ENCODE assay signal across 19 cellular contexts in genomic region chrX:38632516-38632915, GRCh38.
"Had no signal": no experiment of that assay in that cellular context is flagged by ENCODE, and none has a peak within 500 bp of the region (broad histone marks: within the 10 kb centered on the region; RNA-seq: fewer than 3 reads in every experiment).

No MANE protein-coding gene starts in this region.

- H3K4me3 ChIP-seq: SK-N-MC, testis had no signal

- H3K9me3 ChIP-seq: esophagus muscularis mucosa, neutrophil, testis had no signal

- H3K9me3 Mint-ChIP-seq: activated B cell treated with CpG ODN at 0.5 μM for 24 hours; activated T-cell treated with anti-CD3 and anti-CD28 coated beads, Interleukin-2, amount 50 U/mL, for 24 hours; T-helper 1 cell treated with Interleukin-12 subunit alpha and Interleukin-12 subunit beta and Interleukin-4 antibody, amounts not matched to agents 30 μg/mL and 1 μg/mL, for 36 hours had no signal

- H3K4me1 ChIP-seq: esophagus muscularis mucosa, testis had no signal

- H3K27ac ChIP-seq: esophagus muscularis mucosa, neutrophil, SK-N-MC, testis had no signal

- ATAC-seq: left colon; sciatic nerve; stimulated activated naive CD8-positive, alpha-beta T cell treated with anti-CD3 and anti-CD28 coated beads, Interleukin-15, Interleukin-2, amounts not matched to agents 100 U/mL and 50 U/mL, for 24 hours had no signal

- H3K27me3 Mint-ChIP-seq: activated B cell treated with CpG ODN at 0.5 μM for 24 hours; activated naive CD8-positive, alpha-beta T cell treated with anti-CD3 and anti-CD28 coated beads, Interleukin-2, amount 10 ng/mL, durations not matched to agents 7 days and 5 days; progenitor cell of endocrine pancreas had no signal

- H3K4me3 Mint-ChIP-seq: activated B cell treated with CpG ODN at 0.5 μM for 24 hours; activated naive CD8-positive, alpha-beta T cell treated with anti-CD3 and anti-CD28 coated beads, Interleukin-2, amount 10 ng/mL, durations not matched to agents 7 days and 5 days; activated T-cell treated with anti-CD3 and anti-CD28 coated beads, Interleukin-2, amount 50 U/mL, for 24 hours; T-helper 1 cell treated with Interleukin-12 subunit alpha and Interleukin-12 subunit beta and Interleukin-4 antibody, amounts not matched to agents 30 μg/mL and 1 μg/mL, for 36 hours had no signal

- H3K27ac Mint-ChIP-seq: activated B cell treated with CpG ODN at 0.5 μM for 24 hours; activated naive CD8-positive, alpha-beta T cell treated with anti-CD3 and anti-CD28 coated beads, Interleukin-2, amount 10 ng/mL, durations not matched to agents 7 days and 5 days; activated T-cell treated with anti-CD3 and anti-CD28 coated beads, Interleukin-2, amount 50 U/mL, for 24 hours; progenitor cell of endocrine pancreas; T-helper 1 cell treated with Interleukin-12 subunit alpha and Interleukin-12 subunit beta and Interleukin-4 antibody, amounts not matched to agents 30 μg/mL and 1 μg/mL, for 36 hours had no signal

- DNase-seq: activated B cell treated with CpG ODN at 0.5 μM for 24 hours; activated CD4-positive, alpha-beta T cell treated with anti-CD3 and anti-CD28 coated beads, Interleukin-2, amount 50 U/mL, for 1 hour; activated gamma-delta T cell; activated naive CD8-positive, alpha-beta T cell treated with anti-CD3 and anti-CD28 coated beads, Interleukin-2, amount 10 ng/mL, durations not matched to agents 7 days and 5 days; activated T-cell treated with anti-CD3 and anti-CD28 coated beads, Interleukin-2, amount 50 U/mL, for 24 hours; anterior cingulate cortex; cerebellar nuclear complex; glutamatergic neuron; left colon; mesendoderm; stimulated activated CD4-positive, alpha-beta T cell treated with anti-CD3 and anti-CD28 coated beads, Interleukin-2, amount 100 ng/mL, for 48 hours; stimulated activated naive CD8-positive, alpha-beta T cell treated with anti-CD3 and anti-CD28 coated beads, Interleukin-15, Interleukin-2, amounts not matched to agents 100 U/mL and 50 U/mL, for 24 hours; testis had no signal

- H3K36me3 ChIP-seq: esophagus muscularis mucosa, neutrophil had no signal

- H3K27me3 ChIP-seq: esophagus muscularis mucosa, neutrophil, testis had no signal
